In the genomic region with DNA sequence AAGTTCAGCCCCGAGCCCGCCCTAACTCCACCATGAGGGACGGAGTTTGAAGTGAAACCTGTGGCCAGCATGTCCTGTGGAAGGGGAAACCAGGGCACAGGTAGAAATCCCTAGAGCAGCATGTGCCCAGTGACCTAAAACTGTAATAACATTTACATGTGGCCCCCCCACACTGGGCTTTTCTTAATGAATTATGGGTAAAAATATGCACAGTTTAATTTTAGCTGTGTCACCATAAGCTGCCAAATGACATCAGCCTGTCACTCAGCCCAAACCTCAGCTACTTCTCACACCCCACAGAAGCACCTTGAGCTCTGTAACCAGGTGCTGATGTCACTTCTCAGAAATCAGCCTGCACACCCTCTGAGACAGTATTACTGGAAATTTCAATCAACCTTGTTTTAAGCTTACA, we compare ENCODE assay signal across 8 cellular contexts. TPM values are rescaled to one million over a fixed set of nuclear protein-coding genes. Genes with fewer than 3 reads are reported as not detected.
DNase-seq lines count a peak whose midpoint lies in the region; ATAC-seq lines count a peak whose summit lies in the region.

No MANE protein-coding gene starts in this region.

- peaks cover 10 to 12% of the 10 kb centered on the region in 2 donors for H3K9me3 Mint-ChIP-seq in activated T-cell treated with anti-CD3 and anti-CD28 coated beads, Interleukin-2, amount 50 U/mL, for 72 hours

- in situ Hi-C loops in KBM-7 (cut with MboI; ENCODE audit: low pct_unique_long_range_greater_than_20kb, low sequenced_read_pairs), result no loop called here

- no peak overlapping the region for H3K4me3 Mint-ChIP-seq in activated T-cell treated with anti-CD3 and anti-CD28 coated beads, Interleukin-2, amount 50 U/mL, for 72 hours

- H3K27me3 Mint-ChIP-seq in activated T-cell treated with anti-CD3 and anti-CD28 coated beads, Interleukin-2, amount 50 U/mL, for 72 hours (ENCODE audit: low read depth), result peaks cover 9% of the 10 kb centered on the region

- H3K4me1 Mint-ChIP-seq in activated T-cell treated with anti-CD3 and anti-CD28 coated beads, Interleukin-2, amount 50 U/mL, for 72 hours (ENCODE audit: low read depth), result peaks cover 40% of the 10 kb centered on the region

- DNase-seq in GM19240 (ENCODE audit: insufficient read length, low spot score) (peak; percentile 47), KBM-7 (peak; percentile 26), NCI-H345 (lab: John Stamatoyannopoulos, UW) (no peak), cerebellar nuclear complex (lab: John Stamatoyannopoulos, UW) (no peak), NOMO-1 treated with DMSO at 0.1 percent for 48 hours (lab: John Stamatoyannopoulos, UW; ENCODE audit: unreplicated experiment) (no peak), NCI-H82 treated with DMSO at 0.1 percent for 48 hours (lab: John Stamatoyannopoulos, UW; ENCODE audit: unreplicated experiment) (no peak)
- peak; percentile 82 to 83 for DNase-seq in activated T-cell treated with anti-CD3 and anti-CD28 coated beads, Interleukin-2, amount 50 U/mL, for 72 hours
- peak; percentile 52 to 59 for DNase-seq in stimulated activated CD4-positive, alpha-beta T cell treated with anti-CD3 and anti-CD28 coated beads, Interleukin-12 subunit alpha, Interleukin-12 subunit beta, amount 100 ng/mL, for 24 hours (ENCODE audit: low read depth in 2 of 2)

- peaks cover 12 to 16% of the 10 kb centered on the region in 2 donors for H3K36me3 Mint-ChIP-seq in activated T-cell treated with anti-CD3 and anti-CD28 coated beads, Interleukin-2, amount 50 U/mL, for 72 hours (ENCODE audit: insufficient read depth in 2 of 2)

- peak; percentile 81 to 82 for ATAC-seq in activated T-cell treated with anti-CD3 and anti-CD28 coated beads, Interleukin-2, amount 50 U/mL, for 72 hours (replicated peaks in 1 of 2)

- peak overlapping the region; percentile 91 for H3K27ac Mint-ChIP-seq in activated T-cell treated with anti-CD3 and anti-CD28 coated beads, Interleukin-2, amount 50 U/mL, for 72 hours

RNA-seq across cellular contexts. Expression of gene SLC19A1, which starts 50.0 kb away (rescaled TPM):
- 10 to 100 TPM; 30.4 to 40.1 TPM for total RNA-seq in activated T-cell treated with anti-CD3 and anti-CD28 coated beads, Interleukin-2, amount 50 U/mL, for 72 hours

RNA-seq across cellular contexts. Expression of gene PCBP3, which starts 51.3 kb away (rescaled TPM):
- total RNA-seq in activated T-cell treated with anti-CD3 and anti-CD28 coated beads, Interleukin-2, amount 50 U/mL, for 72 hours, result 10 to 100 TPM; 20.2 to 24.1 TPM

Comparison
In these comparisons a context has a peak if more than half of its experiments do, and no peak if none do; other contexts are left out.
1. DNase-seq: peak in GM19240 (single experiment), KBM-7 (single experiment), activated T-cell treated with anti-CD3 and anti-CD28 coated beads, Interleukin-2, amount 50 U/mL, for 72 hours (2 of 2) and stimulated activated CD4-positive, alpha-beta T cell treated with anti-CD3 and anti-CD28 coated beads, Interleukin-12 subunit alpha, Interleukin-12 subunit beta, amount 100 ng/mL, for 24 hours (2 of 2); none in NCI-H345 (single experiment), cerebellar nuclear complex (0 of 2), NOMO-1 treated with DMSO at 0.1 percent for 48 hours (single experiment) and NCI-H82 treated with DMSO at 0.1 percent for 48 hours (single experiment).